In the genomic region with DNA sequence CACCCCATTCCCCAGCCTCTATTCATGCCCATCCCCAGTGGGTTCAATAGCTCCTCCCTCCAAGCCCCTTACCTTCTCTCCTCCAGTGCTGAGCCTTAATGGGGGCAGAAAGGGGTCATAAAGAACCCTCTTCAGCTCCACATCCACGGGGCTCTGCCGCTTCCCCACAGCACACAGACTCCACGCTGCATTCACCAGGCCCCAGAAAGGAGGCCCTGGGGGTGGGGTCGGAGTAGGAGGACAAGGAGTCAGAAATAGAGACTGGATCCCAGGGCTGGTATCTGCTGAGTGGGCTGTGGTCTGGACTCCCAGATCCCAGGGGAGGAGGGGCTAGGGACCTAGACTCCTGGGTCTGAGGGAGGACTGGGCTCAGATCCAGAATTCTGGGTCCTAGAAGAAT, we compare ENCODE assay signal across 8 cellular contexts. TPM values are rescaled to one million over a fixed set of nuclear protein-coding genes. Genes with fewer than 3 reads are reported as not detected.
A peak's percentile ranks its signal among the peaks of the same experiment; 100 is the strongest.
DNase-seq lines count a peak whose midpoint lies in the region.
"Had no signal": no experiment of that assay in that cellular context is flagged by ENCODE, and none has a peak within 500 bp of the region (broad histone marks: within the 10 kb centered on the region; RNA-seq: fewer than 3 reads in every experiment).

No MANE protein-coding gene starts in this region.

- H3K9me3 ChIP-seq in BLaER1: no peaks in the 10 kb centered on the region
- no peaks in the 10 kb centered on the region for H3K9me3 ChIP-seq in SK-N-MC (ENCODE audit: low read depth, low read length)
- no peaks in the 10 kb centered on the region for H3K9me3 ChIP-seq in mesenchymal stem cell (ENCODE audit: control insufficient read depth, low read length)
- H3K9me3 ChIP-seq: suprapubic skin had no signal

- no peaks in the 10 kb centered on the region for H3K79me1 ChIP-seq in mesenchymal stem cell (replicated peaks; ENCODE audit: low read length, poor library complexity, severe bottlenecking)

- no peak overlapping the region for H4K91ac ChIP-seq in mesenchymal stem cell (ENCODE audit: low read length)

- H3K27me3 ChIP-seq in BLaER1: no peaks in the 10 kb centered on the region
- H3K27me3 ChIP-seq in mesenchymal stem cell (ENCODE audit: control insufficient read depth in 1 of 2, insufficient read depth in 1 of 2, low read length in 2 of 2): no peaks in the 10 kb centered on the region
- H3K27me3 ChIP-seq: suprapubic skin had no signal

- no peaks in the 10 kb centered on the region for H4K20me1 ChIP-seq in BLaER1

- no peaks in the 10 kb centered on the region for H3K36me3 ChIP-seq in BLaER1
- no peaks in the 10 kb centered on the region for H3K36me3 ChIP-seq in SK-N-MC (ENCODE audit: insufficient read depth, low read length)
- H3K36me3 ChIP-seq in mesenchymal stem cell (ENCODE audit: control insufficient read depth in 1 of 2, insufficient read depth in 2 of 2, low read depth in 1 of 2, low read length in 2 of 2): peaks cover 0 to 7% of the 10 kb centered on the region in 2 experiments
- H3K36me3 ChIP-seq: suprapubic skin had no signal

- no peak overlapping the region for H3K23ac ChIP-seq in mesenchymal stem cell (ENCODE audit: low read length in 2 of 2)

- H2AK5ac ChIP-seq in mesenchymal stem cell (ENCODE audit: low read length, severe bottlenecking): peak overlapping the region; percentile 64

- no peak overlapping the region for H2BK5ac ChIP-seq in mesenchymal stem cell (ENCODE audit: low read depth, low read length, poor library complexity, severe bottlenecking)

- H3K9ac ChIP-seq in BLaER1 (no peak overlapping the region), SK-N-MC (ENCODE audit: insufficient read length) (no peak overlapping the region), mesenchymal stem cell (ENCODE audit: low read length) (no peak overlapping the region)

- peak overlapping the region in 1 of 2 experiments; percentile 37 for H2BK12ac ChIP-seq in mesenchymal stem cell (ENCODE audit: low read length in 2 of 2)

- 83% methylated on average over 4 of the region's 4 CpGs for WGBS in mesenchymal stem cell

- peak overlapping the region; percentile 5 for H4K8ac ChIP-seq in mesenchymal stem cell (ENCODE audit: low read length)

- no peak overlapping the region for H2BK15ac ChIP-seq in mesenchymal stem cell (ENCODE audit: low read depth, poor library complexity, severe bottlenecking)

- peak overlapping the region; percentile 67; the same call in 1 of the 2 replicates for H3K4me3 ChIP-seq in BLaER1
- H3K4me3 ChIP-seq in SK-N-MC: peak overlapping the region; percentile 85
- H3K4me3 ChIP-seq in mesenchymal stem cell (ENCODE audit: insufficient read depth in 1 of 2, low read depth in 1 of 2, low read length in 2 of 2): no peak overlapping the region

- no peak for DNase-seq in SK-N-MC (ENCODE audit: low read depth, low spot score)
- DNase-seq in mesenchymal stem cell: no peak
- DNase-seq in activated gamma-delta T cell treated with Interleukin-2 at 50 U/mL for 16 hours: no peak
- DNase-seq in cerebellum (ENCODE audit: low spot score): no peak
- no peak for DNase-seq in SKM-1 (lab: John Stamatoyannopoulos, UW; ENCODE audit: unreplicated experiment)

- H2AFZ ChIP-seq in mesenchymal stem cell (ENCODE audit: low read depth, low read length): no peak overlapping the region

- H3K27ac ChIP-seq in BLaER1: no peak overlapping the region
- H3K27ac ChIP-seq in SK-N-MC: no peak overlapping the region
- H3K27ac ChIP-seq in mesenchymal stem cell (ENCODE audit: low read length, poor library complexity, severe bottlenecking): no peak overlapping the region
- H3K27ac ChIP-seq: C4-2B had no signal

- H3K4ac ChIP-seq in mesenchymal stem cell (ENCODE audit: low read depth in 1 of 2, low read length in 2 of 2): peak overlapping the region in 1 of 2 experiments; percentile 32

- H3K4me2 ChIP-seq in BLaER1 (peak overlapping the region; percentile 99), mesenchymal stem cell (ENCODE audit: low read length, poor library complexity, severe bottlenecking) (no peak overlapping the region)

- no peak overlapping the region for H2BK120ac ChIP-seq in mesenchymal stem cell (ENCODE audit: low read depth, low read length)

- H3K4me1 ChIP-seq in BLaER1 (peaks cover 57% of the 10 kb centered on the region), mesenchymal stem cell (ENCODE audit: control insufficient read depth, insufficient read depth, low read depth, low read length) (peaks cover 23% of the 10 kb centered on the region)

- H3K18ac ChIP-seq in mesenchymal stem cell (ENCODE audit: low read depth in 1 of 2, low read length in 2 of 2): no peak overlapping the region

- no peak overlapping the region for H3K14ac ChIP-seq in mesenchymal stem cell (ENCODE audit: low read length in 2 of 2)

RNA-seq across cellular contexts. Expression of a gene that starts 1.6 kb away (rescaled TPM):
- polyA plus RNA-seq in mesenchymal stem cell (2013, experiment 1 of 2): 30.0 TPM
- 34.4 TPM for polyA plus RNA-seq in mesenchymal stem cell (2013, experiment 2 of 2)
- total RNA-seq in cerebellum: 13.6 TPM

RNA-seq across cellular contexts. Expression of a gene that starts 7.2 kb away (rescaled TPM):
- polyA plus RNA-seq in mesenchymal stem cell (2013, experiment 1 of 2): 4.2 TPM
- polyA plus RNA-seq in mesenchymal stem cell (2013, experiment 2 of 2): 5.0 TPM
- total RNA-seq in cerebellum: 3.2 TPM

RNA-seq across cellular contexts. Expression of a gene that starts 25.0 kb away (rescaled TPM):
- polyA plus RNA-seq in mesenchymal stem cell (2013, experiment 1 of 2): 9.1 TPM
- polyA plus RNA-seq in mesenchymal stem cell (2013, experiment 2 of 2): 9.4 TPM
- total RNA-seq in cerebellum: 9.8 TPM

RNA-seq across cellular contexts. Expression of a gene that starts 25.4 kb away (rescaled TPM):
- 1,704 TPM for polyA plus RNA-seq in mesenchymal stem cell (2013, experiment 1 of 2)
- 1,641 TPM for polyA plus RNA-seq in mesenchymal stem cell (2013, experiment 2 of 2)
- 670 TPM for total RNA-seq in cerebellum

RNA-seq across cellular contexts. Expression of a gene that starts 28.5 kb away (rescaled TPM):
- 0.28 TPM for polyA plus RNA-seq in mesenchymal stem cell (2013, experiment 1 of 2)
- 0.29 TPM for polyA plus RNA-seq in mesenchymal stem cell (2013, experiment 2 of 2)
- not detected for total RNA-seq in cerebellum

Comparison
In these comparisons a context has a peak if more than half of its experiments do, and no peak if none do; other contexts are left out.
1. H3K4me3 ChIP-seq: peak in BLaER1 (single experiment) and SK-N-MC (single experiment); none in mesenchymal stem cell (0 of 2).